Comparison of ENCODE assay signal across 1 cellular context in the genomic region with DNA sequence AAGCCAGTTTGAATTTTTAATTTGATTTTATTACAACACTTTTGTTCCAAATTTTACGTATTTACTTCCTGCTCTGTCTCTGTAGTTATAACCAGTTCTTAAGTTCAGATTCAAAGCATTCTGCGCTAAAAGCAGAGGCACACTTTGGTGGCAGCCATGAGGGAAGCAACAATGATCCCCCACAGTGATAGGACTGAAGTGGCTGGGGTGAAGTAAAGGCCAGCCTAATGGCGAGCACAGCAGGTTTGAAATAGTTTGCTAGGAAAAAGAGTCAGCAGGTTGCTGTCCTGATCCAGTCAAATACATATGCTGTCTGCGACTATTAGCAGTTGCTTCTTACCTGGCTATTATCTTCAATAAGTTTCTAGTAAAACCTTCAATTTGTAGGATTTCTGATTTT.
TF ChIP-seq lines count a peak whose summit lies in the region.

No MANE protein-coding gene starts in this region.

TF ChIP-seq in GM23338, 12 proteins besides CTCF, POLR2A, EP300 and RAD21 (continued from another document):
- no peak for TF ChIP-seq STAT1 (IDR thresholded peaks at IDR 0.05; ENCODE audit: unreplicated experiment)
TF ChIP-seq in GM23338: peak in this region for 0.
